Comparison of ENCODE assay signal across 21 cellular contexts in genomic region chr3:14299767-14300166, GRCh38.
DNase-seq lines count a peak whose midpoint lies in the region; ATAC-seq, FAIRE-seq and TF ChIP-seq lines count a peak whose summit lies in the region.
"Had no signal": no experiment of that assay in that cellular context is flagged by ENCODE, and none has a peak within 500 bp of the region (broad histone marks: within the 10 kb centered on the region; RNA-seq: fewer than 3 reads in every experiment).

No MANE protein-coding gene starts in this region.

- no peaks in the 10 kb centered on the region for H3K36me3 ChIP-seq in GM12878 (ENCODE audit: control insufficient read depth in 2 of 2, insufficient read depth in 2 of 2, low read length in 1 of 2)
- H3K36me3 ChIP-seq in breast epithelium: no peaks in the 10 kb centered on the region

- H3K27me3 ChIP-seq in GM12878 (replicated peaks in 1 of 2; ENCODE audit: control insufficient read depth in 2 of 2, insufficient read depth in 2 of 2, low read length in 1 of 2) (peaks cover 0 to 3% of the 10 kb centered on the region in 2 experiments; a peak in 3 of 4 replicates), breast epithelium (peaks cover 0 to 6% of the 10 kb centered on the region in 2 donors)
- H3K27me3 ChIP-seq: hepatocyte had no signal

- no peak for FAIRE-seq in GM12878 (lab: Jason Lieb, UNC)
- FAIRE-seq in RCC 7860 (lab: Jason Lieb, UNC): no peak
- FAIRE-seq: D721Med, urothelium cell line had no signal

- no TSS peak for BruUV-seq in GM12878 (replicated peaks; lab: Mats Ljungman, UMichigan)

- TF ChIP-seq EP300 in GM12878 (IDR thresholded peaks at IDR 0.05; ENCODE audit: borderline replicate concordance in 1 of 2, control insufficient read depth in 1 of 2, low read depth in 2 of 2, low read length in 2 of 2): no peak

- POLR2A ChIA-PET in GM12878 (lab: Charles Lee): no interaction called here

- intact Hi-C loops in GM12878 (cut with micrococcal nuclease; ENCODE audit: unreplicated experiment) (no loop called here), breast epithelium (cut with DNase I; ENCODE audit: low total_unique reads) (loop anchor here (10.0 kb wide), 1 partner anchor 95 kb away; no protein-coding TSS in a partner anchor)

- H3K27ac ChIP-seq in GM12878 (ENCODE audit: control insufficient read depth, insufficient read depth) (no peak overlapping the region), breast epithelium (peak overlapping the region in 1 of 2 donors; percentile 92)
- H3K27ac ChIP-seq: hepatocyte had no signal

- H4K20me1 ChIP-seq in GM12878 (ENCODE audit: control insufficient read depth, insufficient read depth): no peaks in the 10 kb centered on the region

- SMC1A ChIA-PET in GM12878 (lab: Charles Lee; ENCODE audit: uncharacterized antibody, unreplicated experiment): interaction anchor here (0.6 kb wide), 1 partner anchor 40 kb away, joined by 3 read pairs; no protein-coding TSS in a partner anchor

- WGBS in GM12878 (ENCODE audit: insufficient coverage, insufficient replicate concordance, low lambda C conversion rate, missing lambda C conversion rate): 0% methylated on average over 4 of the region's 5 CpGs

- peak overlapping the region; percentile 33; the same call in 1 of the 2 replicates for H3K4me2 ChIP-seq in GM12878 (ENCODE audit: control insufficient read depth, insufficient read depth)
- H3K4me2 ChIP-seq: hepatocyte had no signal

- TF ChIP-seq POLR2A in GM12878 (IDR thresholded peaks at IDR 0.05; ENCODE audit: low read depth, low read length) (no peak), breast epithelium (IDR thresholded peaks at IDR 0.05) (no peak)

- DNase-seq in NOMO-1 (lab: John Stamatoyannopoulos, UW; ENCODE audit: unreplicated experiment in 2 of 2): peak; percentile 20 to 55
- DNase-seq in NOMO-1 treated with dmso at 0.1 percent for 144 hours (lab: John Stamatoyannopoulos, UW; ENCODE audit: unreplicated experiment): no peak
- DNase-seq in GM12878 (ENCODE audit: low read depth, low spot score): no peak
- DNase-seq in RCC 7860 (ENCODE audit: low spot score): no peak
- DNase-seq in breast epithelium (ENCODE audit: low spot score in 2 of 2): no peak
- no peak for DNase-seq in NCI-H1105 treated with DMSO at 0.1 percent for 48 hours (lab: John Stamatoyannopoulos, UW)
- DNase-seq: 8988T; activated CD4-positive, alpha-beta T cell treated with anti-CD3 and anti-CD28 coated beads, Interleukin-2, amount 50 U/mL, for 48 hours; activated T-cell treated with anti-CD3 and anti-CD28 coated beads, Interleukin-2, amount 50 U/mL, for 4 hours; central memory CD4-positive, alpha-beta T cell; effector memory CD8-positive, alpha-beta T cell; IMR-90; NCI-H2107; NCI-H748 treated with DMSO at 0.1 percent for 48 hours; stimulated activated CD4-positive, alpha-beta T cell treated with anti-CD3 and anti-CD28 coated beads, Interleukin-15, amount 100 ng/mL, for 24 hours; SW 1271 had no signal

- no peak overlapping the region for H2AFZ ChIP-seq in GM12878 (ENCODE audit: control insufficient read depth, low read depth, low read length)
- H2AFZ ChIP-seq: hepatocyte had no signal

- no peak for TF ChIP-seq RAD21 in GM12878 (IDR thresholded peaks at IDR 0.05; ENCODE audit: insufficient read depth, low read depth, low read length)

- ATAC-seq in GM21447 (IDR thresholded peaks at IDR 0.05; ENCODE audit: unreplicated experiment) (peak; percentile 69), HG02981 (IDR thresholded peaks at IDR 0.05; ENCODE audit: unreplicated experiment) (peak; percentile 74), GM12878 (peak; percentile 90)
- ATAC-seq: activated T-cell treated with anti-CD3 and anti-CD28 coated beads, Interleukin-2, amount 50 U/mL, for 4 hours; effector memory CD8-positive, alpha-beta T cell had no signal

- CTCF ChIA-PET in GM12878 (lab: Yijun Ruan, JAX): no interaction called here

- H3K79me2 ChIP-seq in GM12878 (ENCODE audit: control insufficient read depth, insufficient read depth, low read length): no peaks in the 10 kb centered on the region
- H3K79me2 ChIP-seq: hepatocyte had no signal

- RAD21 ChIA-PET in GM12878 (lab: Charles Lee; ENCODE audit: unreplicated experiment): no interaction called here

- H3K9me3 ChIP-seq in GM12878 (replicated peaks; ENCODE audit: control insufficient read depth, insufficient read depth, low read length) (no peaks in the 10 kb centered on the region), breast epithelium (no peaks in the 10 kb centered on the region)

- TF ChIP-seq CTCF in GM12878 (IDR thresholded peaks at IDR 0.05 in 2 of 3, conservative IDR thresholded peaks at IDR 0.05 in 1 of 3; ENCODE audit: control insufficient read depth in 2 of 3, extremely low read depth in 1 of 3, insufficient read depth in 1 of 3, low read depth in 3 of 3, low read length in 3 of 3): no peak
- no peak for TF ChIP-seq CTCF in breast epithelium (IDR thresholded peaks at IDR 0.05)

- H3K4me3 ChIP-seq in GM12878: no peak overlapping the region
- H3K4me3 ChIP-seq in breast epithelium: no peak overlapping the region
- H3K4me3 ChIP-seq: hepatocyte had no signal

- in situ Hi-C loops in GM12878 (cut with MboI): no loop called here

- no peak overlapping the region for H3K9ac ChIP-seq in GM12878 (ENCODE audit: control insufficient read depth, insufficient read depth, low read length)

- H3K4me1 ChIP-seq in GM12878 (ENCODE audit: control insufficient read depth, insufficient read depth, low read length) (peaks cover 26% of the 10 kb centered on the region), breast epithelium (peaks cover 3 to 5% of the 10 kb centered on the region in 2 donors)

TF ChIP-seq in GM12878, 131 proteins besides CTCF, POLR2A, EP300 and RAD21 (continues in another document):
- no peak for TF ChIP-seq CREM (IDR thresholded peaks at IDR 0.05; ENCODE audit: low read depth)
- TF ChIP-seq CHD1 (IDR thresholded peaks at IDR 0.05; ENCODE audit: low read depth, low read length): no peak
- TF ChIP-seq FOXK2 (IDR thresholded peaks at IDR 0.05): no peak
- TF ChIP-seq STAT1 (conservative IDR thresholded peaks at IDR 0.05): no peak
- TF ChIP-seq SPI1 (IDR thresholded peaks at IDR 0.05; ENCODE audit: borderline replicate concordance, insufficient read depth, low read depth, low read length): peak; percentile 63; the same call in 1 of the 2 replicates
- TF ChIP-seq, protein P1, sequence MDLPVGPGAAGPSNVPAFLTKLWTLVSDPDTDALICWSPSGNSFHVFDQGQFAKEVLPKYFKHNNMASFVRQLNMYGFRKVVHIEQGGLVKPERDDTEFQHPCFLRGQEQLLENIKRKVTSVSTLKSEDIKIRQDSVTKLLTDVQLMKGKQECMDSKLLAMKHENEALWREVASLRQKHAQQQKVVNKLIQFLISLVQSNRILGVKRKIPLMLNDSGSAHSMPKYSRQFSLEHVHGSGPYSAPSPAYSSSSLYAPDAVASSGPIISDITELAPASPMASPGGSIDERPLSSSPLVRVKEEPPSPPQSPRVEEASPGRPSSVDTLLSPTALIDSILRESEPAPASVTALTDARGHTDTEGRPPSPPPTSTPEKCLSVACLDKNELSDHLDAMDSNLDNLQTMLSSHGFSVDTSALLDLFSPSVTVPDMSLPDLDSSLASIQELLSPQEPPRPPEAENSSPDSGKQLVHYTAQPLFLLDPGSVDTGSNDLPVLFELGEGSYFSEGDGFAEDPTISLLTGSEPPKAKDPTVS (IDR thresholded peaks at IDR 0.05; ENCODE audit: low read depth, low read length): no peak
- TF ChIP-seq, protein P2, sequence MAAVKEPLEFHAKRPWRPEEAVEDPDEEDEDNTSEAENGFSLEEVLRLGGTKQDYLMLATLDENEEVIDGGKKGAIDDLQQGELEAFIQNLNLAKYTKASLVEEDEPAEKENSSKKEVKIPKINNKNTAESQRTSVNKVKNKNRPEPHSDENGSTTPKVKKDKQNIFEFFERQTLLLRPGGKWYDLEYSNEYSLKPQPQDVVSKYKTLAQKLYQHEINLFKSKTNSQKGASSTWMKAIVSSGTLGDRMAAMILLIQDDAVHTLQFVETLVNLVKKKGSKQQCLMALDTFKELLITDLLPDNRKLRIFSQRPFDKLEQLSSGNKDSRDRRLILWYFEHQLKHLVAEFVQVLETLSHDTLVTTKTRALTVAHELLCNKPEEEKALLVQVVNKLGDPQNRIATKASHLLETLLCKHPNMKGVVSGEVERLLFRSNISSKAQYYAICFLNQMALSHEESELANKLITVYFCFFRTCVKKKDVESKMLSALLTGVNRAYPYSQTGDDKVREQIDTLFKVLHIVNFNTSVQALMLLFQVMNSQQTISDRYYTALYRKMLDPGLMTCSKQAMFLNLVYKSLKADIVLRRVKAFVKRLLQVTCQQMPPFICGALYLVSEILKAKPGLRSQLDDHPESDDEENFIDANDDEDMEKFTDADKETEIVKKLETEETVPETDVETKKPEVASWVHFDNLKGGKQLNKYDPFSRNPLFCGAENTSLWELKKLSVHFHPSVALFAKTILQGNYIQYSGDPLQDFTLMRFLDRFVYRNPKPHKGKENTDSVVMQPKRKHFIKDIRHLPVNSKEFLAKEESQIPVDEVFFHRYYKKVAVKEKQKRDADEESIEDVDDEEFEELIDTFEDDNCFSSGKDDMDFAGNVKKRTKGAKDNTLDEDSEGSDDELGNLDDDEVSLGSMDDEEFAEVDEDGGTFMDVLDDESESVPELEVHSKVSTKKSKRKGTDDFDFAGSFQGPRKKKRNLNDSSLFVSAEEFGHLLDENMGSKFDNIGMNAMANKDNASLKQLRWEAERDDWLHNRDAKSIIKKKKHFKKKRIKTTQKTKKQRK (IDR thresholded peaks at IDR 0.05; ENCODE audit: low read depth, low read length): no peak

Comparison
In these comparisons a context has a peak if more than half of its experiments do, and no peak if none do; other contexts are left out.
1. DNase-seq: peak in NOMO-1 (2 of 2); none in NOMO-1 treated with dmso at 0.1 percent for 144 hours (single experiment), GM12878 (single experiment), RCC 7860 (single experiment), breast epithelium (0 of 2) and NCI-H1105 treated with DMSO at 0.1 percent for 48 hours (single experiment).
2. Peak in every context shown above with its lines, with median percentiles within 50 percentile points of each other: ATAC-seq.